In genomic region chr5:86232246-86232645, GRCh38 we compare ENCODE assay signal across 27 cellular contexts.
A peak's percentile ranks its signal among the peaks of the same experiment; 100 is the strongest.
DNase-seq lines count a peak whose midpoint lies in the region; ATAC-seq, FAIRE-seq and TF ChIP-seq lines count a peak whose summit lies in the region.
"Had no signal": no experiment of that assay in that cellular context is flagged by ENCODE, and none has a peak within 500 bp of the region (broad histone marks: within the 10 kb centered on the region; RNA-seq: fewer than 3 reads in every experiment).

No MANE protein-coding gene starts in this region.

- ATAC-seq in GM21786 (IDR thresholded peaks at IDR 0.05; ENCODE audit: unreplicated experiment): no peak
- no peak for ATAC-seq in GM19328 (IDR thresholded peaks at IDR 0.05; ENCODE audit: unreplicated experiment)
- ATAC-seq: CD8-positive, alpha-beta T cell had no signal

- H3K9ac ChIP-seq in mesendoderm (ENCODE audit: low read length): no peak overlapping the region
- H3K9ac ChIP-seq: KMS-11 had no signal

- WGBS in mesendoderm (ENCODE audit: extremely low coverage, insufficient coverage, low lambda C conversion rate): no CpG with 5 or more reads among the region's 11 CpGs

- H2AK5ac ChIP-seq in mesendoderm (ENCODE audit: low read length): no peak overlapping the region

- H2BK120ac ChIP-seq in mesendoderm (ENCODE audit: low read depth, low read length): no peak overlapping the region

- no peaks in the 10 kb centered on the region for H3K79me2 ChIP-seq in mesendoderm (ENCODE audit: control insufficient read depth, insufficient read depth, low read length)

- no peak overlapping the region for H3K27ac ChIP-seq in mesendoderm (ENCODE audit: low read depth, low read length)
- H3K27ac ChIP-seq: C4-2B, KMS-11, Peyer's patch had no signal

- H3K4me2 ChIP-seq in mesendoderm (ENCODE audit: low read length): no peak overlapping the region
- H3K4me2 ChIP-seq: KMS-11 had no signal

- no peak overlapping the region for H4K8ac ChIP-seq in mesendoderm (ENCODE audit: low read depth, low read length)

- no peak overlapping the region for H3K56ac ChIP-seq in mesendoderm (ENCODE audit: low read length)

- no peak overlapping the region for H3K23ac ChIP-seq in mesendoderm (ENCODE audit: low read length)

- no peak for FAIRE-seq in HTR-8/SVneo (lab: Jason Lieb, UNC)
- FAIRE-seq: GM19239 had no signal

- no peak overlapping the region for H2BK15ac ChIP-seq in mesendoderm (replicated peaks; ENCODE audit: low read depth)

- TF ChIP-seq EP300 in Ishikawa (IDR thresholded peaks at IDR 0.05; ENCODE audit: borderline replicate concordance): no peak

- DNase-seq in DMS 273 treated with DMSO at 0.1 percent for 48 hours (lab: John Stamatoyannopoulos, UW) (peak; percentile 47), NCI-H748 (lab: John Stamatoyannopoulos, UW; ENCODE audit: unreplicated experiment) (peak; percentile 95), mesendoderm (no peak), HTR-8/SVneo (ENCODE audit: insufficient read length, low spot score) (no peak), AG08396 (ENCODE audit: low spot score) (no peak)
- DNase-seq: Calu3; CD8-positive, alpha-beta T cell; H7; HFFc6; IMR-90; MM.1S; NCI-H1417 treated with DMSO at 0.1 percent for 48 hours; NCI-H2029 treated with DMSO at 0.1 percent for 48 hours; NCI-H2171 treated with DMSO at 0.1 percent for 48 hours; NCI-H345; NCI-H510A treated with DMSO at 0.1 percent for 48 hours; NCI-H82; OCI-M1; Peyer's patch; SHP77 treated with DMSO at 0.1 percent for 48 hours; T-helper 1 cell had no signal

- no peaks in the 10 kb centered on the region for H3K27me3 ChIP-seq in mesendoderm (ENCODE audit: insufficient read depth, low read length, poor library complexity)
- H3K27me3 ChIP-seq: Peyer's patch had no signal

- no peaks in the 10 kb centered on the region for H3K4me1 ChIP-seq in mesendoderm (ENCODE audit: control insufficient read depth, low read depth, low read length)
- H3K4me1 ChIP-seq: Peyer's patch had no signal

- H4K5ac ChIP-seq in mesendoderm (ENCODE audit: low read length): no peak overlapping the region

- H3K36me3 ChIP-seq in mesendoderm (ENCODE audit: control insufficient read depth, insufficient read depth, low read length): no peaks in the 10 kb centered on the region
- H3K36me3 ChIP-seq: Peyer's patch had no signal

- peak overlapping the region; percentile 36 for H3K4ac ChIP-seq in mesendoderm (ENCODE audit: low read depth, low read length)

- no peaks in the 10 kb centered on the region for H3K79me1 ChIP-seq in mesendoderm (ENCODE audit: low read length)

- no peak for TF ChIP-seq RAD21 in Ishikawa (IDR thresholded peaks at IDR 0.05; ENCODE audit: low read depth)

- H3K4me3 ChIP-seq in mesendoderm (ENCODE audit: low read length): no peak overlapping the region
- H3K4me3 ChIP-seq: Peyer's patch had no signal

- H3K18ac ChIP-seq in mesendoderm (ENCODE audit: low read length): no peak overlapping the region

- no peak overlapping the region for H2BK5ac ChIP-seq in mesendoderm (ENCODE audit: low read length)

TF ChIP-seq in Ishikawa, 13 proteins besides CTCF, POLR2A, EP300 and RAD21:
- TF ChIP-seq TEAD4 (IDR thresholded peaks at IDR 0.05) (no peak), REST (IDR thresholded peaks at IDR 0.05; ENCODE audit: low read depth) (no peak), TAF1 (IDR thresholded peaks at IDR 0.05; ENCODE audit: low read depth) (no peak), CREB1 (IDR thresholded peaks at IDR 0.05; ENCODE audit: low read depth) (no peak), CEBPB (IDR thresholded peaks at IDR 0.05) (peak; percentile 66), USF1 (IDR thresholded peaks at IDR 0.05) (no peak), EGR1 (IDR thresholded peaks at IDR 0.05) (no peak)

Comparison
In these comparisons a context has a peak if more than half of its experiments do, and no peak if none do; other contexts are left out.
1. DNase-seq: peak in DMS 273 treated with DMSO at 0.1 percent for 48 hours (single experiment) and NCI-H748 (single experiment); none in mesendoderm (single experiment), HTR-8/SVneo (single experiment) and AG08396 (single experiment).